ENCODE assay signal across 8 cellular contexts in genomic region chr7:6026011-6026819, GRCh38. TPM values are rescaled to one million over a fixed set of nuclear protein-coding genes. Genes with fewer than 3 reads are reported as not detected.
DNase-seq lines count a peak whose midpoint lies in the region; ATAC-seq and TF ChIP-seq lines count a peak whose summit lies in the region.

No MANE protein-coding gene starts in this region.

- intact Hi-C loops in breast epithelium (cut with DNase I; ENCODE audit: low total_unique reads) = no loop called here

- peak; percentile 32 for DNase-seq in Caki2 (ENCODE audit: low read depth)
- DNase-seq in Karpas-422 = peak; percentile 78
- peak; percentile 56 for DNase-seq in UCSD-AML1 (lab: John Stamatoyannopoulos, UW; ENCODE audit: unreplicated experiment)
- DNase-seq in breast epithelium (ENCODE audit: low spot score in 2 of 2) = peak in 1 of 2 donors; percentile 26
- DNase-seq in kidney epithelial cell (ENCODE audit: low read depth) = no peak
- DNase-seq in stimulated activated CD4-positive, alpha-beta T cell treated with anti-CD3 and anti-CD28 coated beads, Interleukin-4, amount 100 ng/mL, for 48 hours (ENCODE audit: low read depth in 2 of 2) = peak; percentile 39 to 44
- no peak for DNase-seq in NCI-H748 (lab: John Stamatoyannopoulos, UW; ENCODE audit: unreplicated experiment)

- H3K4me1 ChIP-seq in Karpas-422 (ENCODE audit: low read length) = no peaks in the 10 kb centered on the region
- no peaks in the 10 kb centered on the region for H3K4me1 ChIP-seq in breast epithelium

- in situ Hi-C loops in Caki2 (cut with HindIII; ENCODE audit: low pct_unique_long_range_greater_than_20kb, low sequenced_read_pairs) = no loop called here

- ATAC-seq in GM21515 (IDR thresholded peaks at IDR 0.05; ENCODE audit: unreplicated experiment) = peak; percentile 81

- H2AFZ ChIP-seq in Karpas-422 (ENCODE audit: low read length) = no peak overlapping the region

- H3K9ac ChIP-seq in Karpas-422 (ENCODE audit: low read length) = no peak overlapping the region

- no peak overlapping the region for H3K27ac ChIP-seq in Karpas-422 (ENCODE audit: low read length)
- H3K27ac ChIP-seq in breast epithelium = peak overlapping the region; percentile 12 to 80

- peaks cover 20% of the 10 kb centered on the region for H4K20me1 ChIP-seq in Karpas-422 (ENCODE audit: insufficient read depth, low read depth, low read length)

- H3K79me2 ChIP-seq in Karpas-422 (ENCODE audit: low read length) = peaks cover 5% of the 10 kb centered on the region

- H3K4me2 ChIP-seq in Karpas-422 (ENCODE audit: low read depth, low read length, poor library complexity, severe bottlenecking) = no peak overlapping the region

- no peaks in the 10 kb centered on the region for H3K9me2 ChIP-seq in Karpas-422 (replicated peaks; ENCODE audit: insufficient read depth, low read length)

- no peak for TF ChIP-seq POLR2A in breast epithelium (IDR thresholded peaks at IDR 0.05)

- H3K4me3 ChIP-seq in Karpas-422 (ENCODE audit: low read length) (no peak overlapping the region), breast epithelium (peak overlapping the region; percentile 8 to 32 (median 27)), kidney epithelial cell (ENCODE audit: low read depth, low read length) (no peak overlapping the region)

- peaks cover 65% of the 10 kb centered on the region for H3K36me3 ChIP-seq in Karpas-422 (ENCODE audit: insufficient read depth, low read length)
- H3K36me3 ChIP-seq in breast epithelium = peaks cover 11% of the 10 kb centered on the region
- H3K36me3 ChIP-seq in kidney epithelial cell (ENCODE audit: control insufficient read depth, insufficient read depth, low read length) = peaks cover 11% of the 10 kb centered on the region

- H3K27me3 ChIP-seq in Karpas-422 (ENCODE audit: low read length) = no peaks in the 10 kb centered on the region
- H3K27me3 ChIP-seq in breast epithelium = no peaks in the 10 kb centered on the region
- H3K27me3 ChIP-seq in kidney epithelial cell (ENCODE audit: control insufficient read depth, insufficient read depth, low read length) = no peaks in the 10 kb centered on the region

- no peak for TF ChIP-seq CTCF in breast epithelium (IDR thresholded peaks at IDR 0.05)
- peak; percentile 34 for TF ChIP-seq CTCF in kidney epithelial cell (IDR thresholded peaks at IDR 0.05; ENCODE audit: insufficient read depth, low read length, poor library complexity, severe bottlenecking)

- H3K9me3 ChIP-seq in Karpas-422 (ENCODE audit: low read length) = no peaks in the 10 kb centered on the region
- H3K9me3 ChIP-seq in breast epithelium = no peaks in the 10 kb centered on the region

RNA-seq across cellular contexts. Expression of gene ANKRD61, which starts 5.0 kb away (rescaled TPM):
- not detected in 2 replicates for total RNA-seq in Caki2 (2014; rRNA removed; shearing (Covaris generic); ENCODE audit: low replicate concordance)
- 0.22 and 0.71 TPM in 2 replicates for total RNA-seq in Karpas-422 (2014; rRNA removed; shearing (Covaris generic); ENCODE audit: low replicate concordance)
- under 1 TPM in 1 of 3 donors, not detected in 2; 0.33 TPM for total RNA-seq in breast epithelium
- total RNA-seq in kidney epithelial cell = not detected in 2 replicates

RNA-seq across cellular contexts. Expression of gene AIMP2, which starts 17.1 kb away (rescaled TPM):
- total RNA-seq in Caki2 (2014; rRNA removed; shearing (Covaris generic); ENCODE audit: low replicate concordance) = 114 and 138 TPM in 2 replicates
- total RNA-seq in Karpas-422 (2014; rRNA removed; shearing (Covaris generic); ENCODE audit: low replicate concordance) = 97.2 and 106 TPM in 2 replicates
- total RNA-seq in breast epithelium = 10 to 100 TPM; 28.2 to 29.8 (median 28.4) TPM
- 84.9 and 103 TPM in 2 replicates for total RNA-seq in kidney epithelial cell

RNA-seq across cellular contexts. Expression of gene PMS2, which starts 17.4 kb away (rescaled TPM):
- total RNA-seq in Caki2 (2014; rRNA removed; shearing (Covaris generic); ENCODE audit: low replicate concordance) = 23.9 and 25.2 TPM in 2 replicates
- 30.3 and 32.0 TPM in 2 replicates for total RNA-seq in Karpas-422 (2014; rRNA removed; shearing (Covaris generic); ENCODE audit: low replicate concordance)
- total RNA-seq in breast epithelium (10 to 100 TPM; 13.0 to 16.5 (median 14.4) TPM), kidney epithelial cell (19.7 and 22.6 TPM in 2 replicates)

RNA-seq across cellular contexts. Expression of gene EIF2AK1, which starts 32.8 kb away (rescaled TPM):
- 150 and 200 TPM in 2 replicates for total RNA-seq in Caki2 (2014; rRNA removed; shearing (Covaris generic); ENCODE audit: low replicate concordance)
- 258 and 273 TPM in 2 replicates for total RNA-seq in Karpas-422 (2014; rRNA removed; shearing (Covaris generic); ENCODE audit: low replicate concordance)
- total RNA-seq in breast epithelium = 100 to 1,000 TPM; 159 to 201 (median 167) TPM
- 191 and 268 TPM in 2 replicates for total RNA-seq in kidney epithelial cell

RNA-seq across cellular contexts. Expression of gene RSPH10B, which starts 55.7 kb away (rescaled TPM):
- total RNA-seq in Caki2 (2014; rRNA removed; shearing (Covaris generic); ENCODE audit: low replicate concordance) = not detected in 2 replicates
- total RNA-seq in Karpas-422 (2014; rRNA removed; shearing (Covaris generic); ENCODE audit: low replicate concordance) = 3.4 TPM in 1 of 2 replicates, not detected in the other
- total RNA-seq in breast epithelium (under 1 TPM; 0.15 to 0.33 (median 0.16) TPM), kidney epithelial cell (0.21 TPM in 1 of 2 replicates, not detected in the other)

Comparison
In these comparisons a context has a peak if more than half of its experiments do, and no peak if none do; other contexts are left out.
1. DNase-seq: peak in Caki2 (single experiment), Karpas-422 (single experiment), UCSD-AML1 (single experiment) and stimulated activated CD4-positive, alpha-beta T cell treated with anti-CD3 and anti-CD28 coated beads, Interleukin-4, amount 100 ng/mL, for 48 hours (2 of 2); none in kidney epithelial cell (single experiment) and NCI-H748 (single experiment).
2. H3K4me3 ChIP-seq: peak in breast epithelium (3 of 3); none in Karpas-422 (single experiment) and kidney epithelial cell (single experiment).